In the genomic region with DNA sequence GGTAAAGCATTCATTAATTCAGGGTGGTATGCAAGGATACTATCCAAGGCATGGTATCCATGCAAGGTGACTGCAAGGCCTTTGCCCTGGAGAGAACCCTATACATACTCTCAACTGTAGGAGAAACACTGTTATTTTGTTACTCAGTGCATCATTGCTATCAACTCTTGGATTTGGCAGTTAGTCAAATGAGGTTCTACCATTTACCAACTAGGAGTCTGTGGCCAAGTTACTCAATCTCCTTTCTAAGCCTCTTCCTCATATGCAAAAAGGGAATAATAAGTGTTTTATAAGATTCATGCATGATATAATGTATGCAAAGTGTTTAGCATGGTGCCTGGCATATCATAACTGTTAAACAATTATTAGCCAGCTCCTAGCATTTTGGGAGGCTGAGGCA, we compare ENCODE assay signal across 19 cellular contexts. TPM values are rescaled to one million over a fixed set of nuclear protein-coding genes. Genes with fewer than 3 reads are reported as not detected.
DNase-seq lines count a peak whose midpoint lies in the region; ATAC-seq, FAIRE-seq and TF ChIP-seq lines count a peak whose summit lies in the region.
"Had no signal": no experiment of that assay in that cellular context is flagged by ENCODE, and none has a peak within 500 bp of the region (broad histone marks: within the 10 kb centered on the region; RNA-seq: fewer than 3 reads in every experiment).

No MANE protein-coding gene starts in this region.

- no peaks in the 10 kb centered on the region for H3K79me2 ChIP-seq in HepG2 (ENCODE audit: insufficient read depth, low read length)

- H3K27me3 ChIP-seq in AG04450 (ENCODE audit: control insufficient read depth, insufficient read depth, low read length) (no peaks in the 10 kb centered on the region), HepG2 (ENCODE audit: control insufficient read depth in 1 of 2, insufficient read depth in 2 of 2, low read length in 2 of 2) (peaks cover 2 to 14% of the 10 kb centered on the region in 2 experiments; a peak in 2 of 5 replicates)
- H3K27me3 ChIP-seq: gastroesophageal sphincter, Peyer's patch had no signal

- intact Hi-C loops in HepG2 (cut with micrococcal nuclease; ENCODE audit: unreplicated experiment) = no loop called here

- POLR2A ChIA-PET in AG04450 (lab: Yijun Ruan, JAX) (no interaction called here), HepG2 (lab: Yijun Ruan, JAX) (no interaction called here)

- CTCF ChIA-PET in AG04450 (lab: Charles Lee) (interaction anchor here (1.0 to 2.1 kb wide), 4 partner anchors 9 to 84 kb away, joined by 3 to 7 read pairs (median 4); a partner anchor contains a TSS), HepG2 (lab: Yijun Ruan, JAX; ENCODE audit: low intra/inter-chr PET ratio, low total read pairs) (no interaction called here)

- no peaks in the 10 kb centered on the region for H3K4me1 ChIP-seq in HepG2 (ENCODE audit: insufficient read depth, low read length)

- H4K20me1 ChIP-seq in HepG2 (ENCODE audit: insufficient read depth, low read length) = no peaks in the 10 kb centered on the region

- H2AFZ ChIP-seq in HepG2 (ENCODE audit: low read length) = no peak overlapping the region

- H3K4me2 ChIP-seq in HepG2 (ENCODE audit: low read depth, low read length) = no peak overlapping the region

- no peaks in the 10 kb centered on the region for H3K36me3 ChIP-seq in HepG2 (replicated peaks in 1 of 2; ENCODE audit: control insufficient read depth in 1 of 2, insufficient read depth in 2 of 2, low read length in 2 of 2)
- H3K36me3 ChIP-seq: gastroesophageal sphincter, Peyer's patch, prostate gland had no signal

- in situ Hi-C loops in GM13977 (cut with MboI; ENCODE audit: low pct_unique_long_range_greater_than_20kb, low sequenced_read_pairs, unreplicated experiment) = no loop called here
- in situ Hi-C loops in HepG2 (cut with HindIII; ENCODE audit: extremely low pct_ligation_motif_present, low pct_unique_long_range_greater_than_20kb) = no loop called here

- no peak for FAIRE-seq in HepG2 (lab: Jason Lieb, UNC)
- FAIRE-seq: HTR-8/SVneo, islet of Langerhans had no signal

- no TSS peak for BruUV-seq in HepG2 (replicated peaks; lab: Mats Ljungman, UMichigan)

- DNase-seq in AG04450 (ENCODE audit: low read depth, low spot score) (no peak), NB4 (ENCODE audit: low read depth) (peak; percentile 66), fibroblast of mammary gland (ENCODE audit: low read depth) (peak; percentile 51), DMS153 (lab: John Stamatoyannopoulos, UW) (no peak), GM13977 (ENCODE audit: low spot score) (no peak), HepG2 (ENCODE audit: low spot score) (no peak)
- DNase-seq: ACHN; activated CD4-positive, alpha-beta T cell treated with anti-CD3 and anti-CD28 coated beads, Interleukin-2, amount 10 ng/mL, durations not matched to agents 7 days and 5 days; anterior cingulate cortex; NCI-H1105; NCI-H446; Peyer's patch; stimulated activated CD4-positive, alpha-beta T cell treated with anti-CD3 and anti-CD28 coated beads, Interleukin-2, amount 100 ng/mL, for 48 hours had no signal

- peaks cover 4% of the 10 kb centered on the region for H3K9me3 ChIP-seq in AG04450 (ENCODE audit: control insufficient read depth, insufficient read depth, low read length)
- no peaks in the 10 kb centered on the region for H3K9me3 ChIP-seq in HepG2 (ENCODE audit: low read length)
- H3K9me3 ChIP-seq: gastroesophageal sphincter, Peyer's patch, prostate gland had no signal

- TF ChIP-seq CTCF in AG04450 (IDR thresholded peaks at IDR 0.05; ENCODE audit: low read depth, low read length) (no peak), NB4 (IDR thresholded peaks at IDR 0.05; ENCODE audit: low read depth, low read length) (no peak), fibroblast of mammary gland (conservative IDR thresholded peaks at IDR 0.05; ENCODE audit: control insufficient read depth, insufficient read depth, low read depth, low read length) (no peak), GM13977 (IDR thresholded peaks at IDR 0.05; ENCODE audit: extremely low read depth, insufficient read depth, missing control alignments) (no peak), HepG2 (CRISPR knock-in tag; IDR thresholded peaks at IDR 0.05) (no peak)

- ATAC-seq in HepG2 = no peak
- ATAC-seq: gastroesophageal sphincter; stimulated activated memory B cell treated with anti-CD40 and anti-IgM and Interleukin-4, amounts not matched to agents 10 μg/mL and 1 μg/mL and 100 μg/mL, for 72 hours had no signal

- TF ChIP-seq EP300 in HepG2 (IDR thresholded peaks at IDR 0.05; ENCODE audit: low read depth in 2 of 2, low read length in 2 of 2) (no peak), HepG2 (CRISPR knock-in tag; IDR thresholded peaks at IDR 0.05; ENCODE audit: borderline replicate concordance) (no peak)

- H3K9ac ChIP-seq in HepG2 (ENCODE audit: insufficient read depth, low read depth, low read length) = no peak overlapping the region

- TF ChIP-seq RAD21 in HepG2 (CRISPR knock-in tag; IDR thresholded peaks at IDR 0.05) = no peak

- H3K27ac ChIP-seq in AG04450 (ENCODE audit: low read depth, low read length) (no peak overlapping the region), HepG2 (ENCODE audit: extremely low read length, insufficient read depth, low read length) (no peak overlapping the region)
- H3K27ac ChIP-seq: gastroesophageal sphincter, Peyer's patch, prostate gland had no signal

- no peak for TF ChIP-seq POLR2A in NB4 (IDR thresholded peaks at IDR 0.05; ENCODE audit: extremely low read depth, insufficient read length)
- no peak for TF ChIP-seq POLR2A in HepG2 (IDR thresholded peaks at IDR 0.05; ENCODE audit: insufficient read depth in 1 of 2, low read depth in 2 of 2, low read length in 2 of 2)

- H3K4me3 ChIP-seq in AG04450 (ENCODE audit: low read depth, low read length) (peak overlapping the region; percentile 82), NB4 (ENCODE audit: low read depth, low read length) (no peak overlapping the region), fibroblast of mammary gland (ENCODE audit: control insufficient read depth, low read depth, low read length) (no peak overlapping the region), HepG2 (replicated peaks in 1 of 3; ENCODE audit: insufficient read depth in 1 of 3, low read depth in 2 of 3, low read length in 3 of 3) (no peak overlapping the region)
- H3K4me3 ChIP-seq: Peyer's patch, prostate gland had no signal

RNA-seq across cellular contexts. Expression of a gene that starts 4.0 kb away (rescaled TPM):
- polyA plus RNA-seq in AG04450 (2011; rRNA removed) (47.4 and 61.1 TPM in 2 replicates), HepG2 (2011; rRNA removed) (0.20 and 0.30 TPM in 2 replicates)
- polyA minus RNA-seq in AG04450 (2011; rRNA and poly(A)+ RNA removed) = 42.2 and 53.8 TPM in 2 replicates
- 0.20 and 0.21 TPM in 2 replicates for total RNA-seq in HepG2 (2016; rRNA removed; fragmentation: Illumina TruSeq; extraction: Trizol)
- not detected in 2 replicates for total RNA-seq in HepG2 (2016; cell fraction: cytosol; rRNA removed; fragmentation: Illumina TruSeq; extraction: Trizol; ENCODE audit: low read depth)
- total RNA-seq in HepG2 (2016; cell fraction: insoluble cytoplasmic fraction; rRNA removed; fragmentation: Illumina TruSeq; extraction: Trizol) = 0.15 and 0.80 TPM in 2 replicates
- total RNA-seq in HepG2 (2016; cell fraction: membrane; rRNA removed; fragmentation: Illumina TruSeq; extraction: Trizol) = 0.22 and 0.34 TPM in 2 replicates
- 0.63 and 0.87 TPM in 2 replicates for total RNA-seq in HepG2 (2016; cell fraction: nucleus; rRNA removed; fragmentation: Illumina TruSeq; extraction: Trizol)
- 0.11 and 0.19 TPM in 2 replicates for polyA plus RNA-seq in HepG2 (2011; cell fraction: cytosol; rRNA removed)
- polyA plus RNA-seq in HepG2 (2011; cell fraction: nucleus; rRNA removed) = 0.21 and 0.23 TPM in 2 replicates
- polyA plus RNA-seq in HepG2 (2012) = 0.11 and 0.71 TPM in 2 replicates
- polyA plus RNA-seq in HepG2 (2016; cell fraction: cytosol; fragmentation: Illumina TruSeq; extraction: Trizol; ENCODE audit: low read depth) = 0.09 and 0.20 TPM in 2 replicates
- 0.51 and 0.79 TPM in 2 replicates for polyA plus RNA-seq in HepG2 (2016; cell fraction: insoluble cytoplasmic fraction; fragmentation: Illumina TruSeq; extraction: Trizol; ENCODE audit: low read depth)
- 0.39 and 0.57 TPM in 2 replicates for polyA plus RNA-seq in HepG2 (2016; cell fraction: membrane; fragmentation: Illumina TruSeq; extraction: Trizol; ENCODE audit: low read depth)
- polyA plus RNA-seq in HepG2 (2016; cell fraction: nucleus; fragmentation: Illumina TruSeq; extraction: Trizol; ENCODE audit: insufficient read depth, low read depth) = 3.5 and 4.2 TPM in 2 replicates
- 0.24 TPM in 1 of 2 replicates, not detected in the other for polyA minus RNA-seq in HepG2 (2011; rRNA and poly(A)+ RNA removed; ENCODE audit: low replicate concordance)
- polyA minus RNA-seq in HepG2 (2011; cell fraction: cytosol; rRNA and poly(A)+ RNA removed) = 0.20 TPM in 1 of 2 replicates, not detected in the other
- polyA minus RNA-seq in HepG2 (2011; cell fraction: nucleus; rRNA and poly(A)+ RNA removed) = 0.77 and 0.87 TPM in 2 replicates
- total RNA-seq: activated CD4-positive, alpha-beta T cell treated with anti-CD3 and anti-CD28 coated beads, Interleukin-2, amount 10 ng/mL, durations not matched to agents 7 days and 5 days had no signal

RNA-seq across cellular contexts. Expression of a gene that starts 5.1 kb away (rescaled TPM):
- polyA plus RNA-seq in AG04450 (2011; rRNA removed) = 0.46 and 0.83 TPM in 2 replicates
- 6.0 and 7.6 TPM in 2 replicates for polyA minus RNA-seq in AG04450 (2011; rRNA and poly(A)+ RNA removed)
- total RNA-seq in HepG2 (2016; rRNA removed; fragmentation: Illumina TruSeq; extraction: Trizol) = 0.07 TPM in 1 of 2 replicates, not detected in the other
- not detected in 2 replicates for total RNA-seq in HepG2 (2016; cell fraction: cytosol; rRNA removed; fragmentation: Illumina TruSeq; extraction: Trizol; ENCODE audit: low read depth)
- 0.11 TPM in 1 of 2 replicates, not detected in the other for total RNA-seq in HepG2 (2016; cell fraction: insoluble cytoplasmic fraction; rRNA removed; fragmentation: Illumina TruSeq; extraction: Trizol)
- not detected in 2 replicates for total RNA-seq in HepG2 (2016; cell fraction: membrane; rRNA removed; fragmentation: Illumina TruSeq; extraction: Trizol)
- 0.44 and 0.47 TPM in 2 replicates for total RNA-seq in HepG2 (2016; cell fraction: nucleus; rRNA removed; fragmentation: Illumina TruSeq; extraction: Trizol)
- 0.10 TPM in 1 of 2 replicates, not detected in the other for polyA plus RNA-seq in HepG2 (2011; rRNA removed)
- not detected in 2 replicates for polyA plus RNA-seq in HepG2 (2011; cell fraction: cytosol; rRNA removed)
- polyA plus RNA-seq in HepG2 (2011; cell fraction: nucleus; rRNA removed) = 0.07 and 0.11 TPM in 2 replicates
- not detected in 2 replicates for polyA plus RNA-seq in HepG2 (2012)
- polyA plus RNA-seq in HepG2 (2016; cell fraction: cytosol; fragmentation: Illumina TruSeq; extraction: Trizol; ENCODE audit: low read depth) = not detected in 2 replicates
- not detected in 2 replicates for polyA plus RNA-seq in HepG2 (2016; cell fraction: insoluble cytoplasmic fraction; fragmentation: Illumina TruSeq; extraction: Trizol; ENCODE audit: low read depth)
- polyA plus RNA-seq in HepG2 (2016; cell fraction: membrane; fragmentation: Illumina TruSeq; extraction: Trizol; ENCODE audit: low read depth) = not detected in 2 replicates
- not detected in 2 replicates for polyA plus RNA-seq in HepG2 (2016; cell fraction: nucleus; fragmentation: Illumina TruSeq; extraction: Trizol; ENCODE audit: insufficient read depth, low read depth)
- polyA minus RNA-seq in HepG2 (2011; rRNA and poly(A)+ RNA removed; ENCODE audit: low replicate concordance) = 0.21 and 0.34 TPM in 2 replicates
- not detected in 2 replicates for polyA minus RNA-seq in HepG2 (2011; cell fraction: cytosol; rRNA and poly(A)+ RNA removed)
- 0.39 and 0.99 TPM in 2 replicates for polyA minus RNA-seq in HepG2 (2011; cell fraction: nucleus; rRNA and poly(A)+ RNA removed)
- total RNA-seq: activated CD4-positive, alpha-beta T cell treated with anti-CD3 and anti-CD28 coated beads, Interleukin-2, amount 10 ng/mL, durations not matched to agents 7 days and 5 days had no signal

RNA-seq across cellular contexts. Expression of a gene that starts 9.1 kb away (rescaled TPM):
- polyA plus RNA-seq in AG04450 (2011; rRNA removed) = 2.4 and 2.5 TPM in 2 replicates
- 9.0 and 11.2 TPM in 2 replicates for polyA minus RNA-seq in AG04450 (2011; rRNA and poly(A)+ RNA removed)
- not detected in 2 replicates for total RNA-seq in HepG2 (2016; rRNA removed; fragmentation: Illumina TruSeq; extraction: Trizol)
- not detected in 2 replicates for total RNA-seq in HepG2 (2016; cell fraction: cytosol; rRNA removed; fragmentation: Illumina TruSeq; extraction: Trizol; ENCODE audit: low read depth)
- total RNA-seq in HepG2 (2016; cell fraction: insoluble cytoplasmic fraction; rRNA removed; fragmentation: Illumina TruSeq; extraction: Trizol) = 0.06 TPM in 1 of 2 replicates, not detected in the other
- not detected in 2 replicates for total RNA-seq in HepG2 (2016; cell fraction: membrane; rRNA removed; fragmentation: Illumina TruSeq; extraction: Trizol)
- total RNA-seq in HepG2 (2016; cell fraction: nucleus; rRNA removed; fragmentation: Illumina TruSeq; extraction: Trizol) = 0.13 TPM in 1 of 2 replicates, not detected in the other
- 0.03 TPM in 1 of 2 replicates, not detected in the other for polyA plus RNA-seq in HepG2 (2011; rRNA removed)
- not detected in 2 replicates for polyA plus RNA-seq in HepG2 (2011; cell fraction: cytosol; rRNA removed)
- 0.21 and 0.23 TPM in 2 replicates for polyA plus RNA-seq in HepG2 (2011; cell fraction: nucleus; rRNA removed)
- polyA plus RNA-seq in HepG2 (2012) = not detected in 2 replicates
- polyA plus RNA-seq in HepG2 (2016; cell fraction: cytosol; fragmentation: Illumina TruSeq; extraction: Trizol; ENCODE audit: low read depth) = not detected in 2 replicates
- polyA plus RNA-seq in HepG2 (2016; cell fraction: insoluble cytoplasmic fraction; fragmentation: Illumina TruSeq; extraction: Trizol; ENCODE audit: low read depth) = not detected in 2 replicates
- polyA plus RNA-seq in HepG2 (2016; cell fraction: membrane; fragmentation: Illumina TruSeq; extraction: Trizol; ENCODE audit: low read depth) = not detected in 2 replicates
- 0.25 TPM in 1 of 2 replicates, not detected in the other for polyA plus RNA-seq in HepG2 (2016; cell fraction: nucleus; fragmentation: Illumina TruSeq; extraction: Trizol; ENCODE audit: insufficient read depth, low read depth)
- polyA minus RNA-seq in HepG2 (2011; rRNA and poly(A)+ RNA removed; ENCODE audit: low replicate concordance) = 0.74 TPM in 1 of 2 replicates, not detected in the other
- not detected in 2 replicates for polyA minus RNA-seq in HepG2 (2011; cell fraction: cytosol; rRNA and poly(A)+ RNA removed)
- 0.37 and 0.39 TPM in 2 replicates for polyA minus RNA-seq in HepG2 (2011; cell fraction: nucleus; rRNA and poly(A)+ RNA removed)
- total RNA-seq: activated CD4-positive, alpha-beta T cell treated with anti-CD3 and anti-CD28 coated beads, Interleukin-2, amount 10 ng/mL, durations not matched to agents 7 days and 5 days; mononuclear cell had no signal

RNA-seq across cellular contexts. Expression of a gene that starts 49.5 kb away (rescaled TPM):
- 3.4 and 4.3 TPM in 2 replicates for polyA plus RNA-seq in AG04450 (2011; rRNA removed)
- polyA minus RNA-seq in AG04450 (2011; rRNA and poly(A)+ RNA removed) = 6.3 TPM in 2 replicates
- total RNA-seq in HepG2 (2016; rRNA removed; fragmentation: Illumina TruSeq; extraction: Trizol) = 0.13 TPM in 1 of 2 replicates, not detected in the other
- not detected in 2 replicates for total RNA-seq in HepG2 (2016; cell fraction: cytosol; rRNA removed; fragmentation: Illumina TruSeq; extraction: Trizol; ENCODE audit: low read depth)
- total RNA-seq in HepG2 (2016; cell fraction: insoluble cytoplasmic fraction; rRNA removed; fragmentation: Illumina TruSeq; extraction: Trizol) = 0.06 and 0.13 TPM in 2 replicates
- total RNA-seq in HepG2 (2016; cell fraction: membrane; rRNA removed; fragmentation: Illumina TruSeq; extraction: Trizol) = not detected in 2 replicates
- total RNA-seq in HepG2 (2016; cell fraction: nucleus; rRNA removed; fragmentation: Illumina TruSeq; extraction: Trizol) = 0.31 and 0.37 TPM in 2 replicates
- 0.03 and 0.07 TPM in 2 replicates for polyA plus RNA-seq in HepG2 (2011; rRNA removed)
- not detected in 2 replicates for polyA plus RNA-seq in HepG2 (2011; cell fraction: cytosol; rRNA removed)
- 0.42 and 0.54 TPM in 2 replicates for polyA plus RNA-seq in HepG2 (2011; cell fraction: nucleus; rRNA removed)
- polyA plus RNA-seq in HepG2 (2012) = not detected in 2 replicates
- polyA plus RNA-seq in HepG2 (2016; cell fraction: cytosol; fragmentation: Illumina TruSeq; extraction: Trizol; ENCODE audit: low read depth) = not detected in 2 replicates
- not detected in 2 replicates for polyA plus RNA-seq in HepG2 (2016; cell fraction: insoluble cytoplasmic fraction; fragmentation: Illumina TruSeq; extraction: Trizol; ENCODE audit: low read depth)
- polyA plus RNA-seq in HepG2 (2016; cell fraction: membrane; fragmentation: Illumina TruSeq; extraction: Trizol; ENCODE audit: low read depth) = not detected in 2 replicates
- not detected in 2 replicates for polyA plus RNA-seq in HepG2 (2016; cell fraction: nucleus; fragmentation: Illumina TruSeq; extraction: Trizol; ENCODE audit: insufficient read depth, low read depth)
- polyA minus RNA-seq in HepG2 (2011; rRNA and poly(A)+ RNA removed; ENCODE audit: low replicate concordance) = 0.26 TPM in 1 of 2 replicates, not detected in the other
- not detected in 2 replicates for polyA minus RNA-seq in HepG2 (2011; cell fraction: cytosol; rRNA and poly(A)+ RNA removed)
- 0.90 and 1.7 TPM in 2 replicates for polyA minus RNA-seq in HepG2 (2011; cell fraction: nucleus; rRNA and poly(A)+ RNA removed)
- total RNA-seq: activated CD4-positive, alpha-beta T cell treated with anti-CD3 and anti-CD28 coated beads, Interleukin-2, amount 10 ng/mL, durations not matched to agents 7 days and 5 days had no signal

RNA-seq across cellular contexts. Expression of a gene that starts 58.9 kb away (rescaled TPM):
- 7.5 and 7.7 TPM in 2 replicates for polyA plus RNA-seq in AG04450 (2011; rRNA removed)
- 19.1 and 20.4 TPM in 2 replicates for polyA minus RNA-seq in AG04450 (2011; rRNA and poly(A)+ RNA removed)
- 0.24 TPM in 1 of 2 replicates, not detected in the other for total RNA-seq in HepG2 (2016; rRNA removed; fragmentation: Illumina TruSeq; extraction: Trizol)
- not detected in 2 replicates for total RNA-seq in HepG2 (2016; cell fraction: cytosol; rRNA removed; fragmentation: Illumina TruSeq; extraction: Trizol; ENCODE audit: low read depth)
- total RNA-seq in HepG2 (2016; cell fraction: insoluble cytoplasmic fraction; rRNA removed; fragmentation: Illumina TruSeq; extraction: Trizol) = 0.28 TPM in 1 of 2 replicates, not detected in the other
- total RNA-seq in HepG2 (2016; cell fraction: membrane; rRNA removed; fragmentation: Illumina TruSeq; extraction: Trizol) = not detected in 2 replicates
- 0.84 and 0.94 TPM in 2 replicates for total RNA-seq in HepG2 (2016; cell fraction: nucleus; rRNA removed; fragmentation: Illumina TruSeq; extraction: Trizol)
- polyA plus RNA-seq in HepG2 (2011; rRNA removed) = 0.04 and 0.05 TPM in 2 replicates
- not detected in 2 replicates for polyA plus RNA-seq in HepG2 (2011; cell fraction: cytosol; rRNA removed)
- polyA plus RNA-seq in HepG2 (2011; cell fraction: nucleus; rRNA removed) = 0.43 and 0.45 TPM in 2 replicates
- 0.07 TPM in 1 of 2 replicates, not detected in the other for polyA plus RNA-seq in HepG2 (2012)
- not detected in 2 replicates for polyA plus RNA-seq in HepG2 (2016; cell fraction: cytosol; fragmentation: Illumina TruSeq; extraction: Trizol; ENCODE audit: low read depth)
- not detected in 2 replicates for polyA plus RNA-seq in HepG2 (2016; cell fraction: insoluble cytoplasmic fraction; fragmentation: Illumina TruSeq; extraction: Trizol; ENCODE audit: low read depth)
- polyA plus RNA-seq in HepG2 (2016; cell fraction: membrane; fragmentation: Illumina TruSeq; extraction: Trizol; ENCODE audit: low read depth) = not detected in 2 replicates
- polyA plus RNA-seq in HepG2 (2016; cell fraction: nucleus; fragmentation: Illumina TruSeq; extraction: Trizol; ENCODE audit: insufficient read depth, low read depth) = 0.23 TPM in 1 of 2 replicates, not detected in the other
- polyA minus RNA-seq in HepG2 (2011; rRNA and poly(A)+ RNA removed; ENCODE audit: low replicate concordance) = 0.09 and 0.50 TPM in 2 replicates
- not detected in 2 replicates for polyA minus RNA-seq in HepG2 (2011; cell fraction: cytosol; rRNA and poly(A)+ RNA removed)
- 3.2 and 3.5 TPM in 2 replicates for polyA minus RNA-seq in HepG2 (2011; cell fraction: nucleus; rRNA and poly(A)+ RNA removed)
- total RNA-seq: activated CD4-positive, alpha-beta T cell treated with anti-CD3 and anti-CD28 coated beads, Interleukin-2, amount 10 ng/mL, durations not matched to agents 7 days and 5 days had no signal

Comparison
In these comparisons a context has a peak if more than half of its experiments do, and no peak if none do; other contexts are left out.
1. DNase-seq: peak in NB4 (single experiment) and fibroblast of mammary gland (single experiment); none in AG04450 (single experiment), DMS153 (single experiment), GM13977 (single experiment) and HepG2 (single experiment).